In the genomic region with DNA sequence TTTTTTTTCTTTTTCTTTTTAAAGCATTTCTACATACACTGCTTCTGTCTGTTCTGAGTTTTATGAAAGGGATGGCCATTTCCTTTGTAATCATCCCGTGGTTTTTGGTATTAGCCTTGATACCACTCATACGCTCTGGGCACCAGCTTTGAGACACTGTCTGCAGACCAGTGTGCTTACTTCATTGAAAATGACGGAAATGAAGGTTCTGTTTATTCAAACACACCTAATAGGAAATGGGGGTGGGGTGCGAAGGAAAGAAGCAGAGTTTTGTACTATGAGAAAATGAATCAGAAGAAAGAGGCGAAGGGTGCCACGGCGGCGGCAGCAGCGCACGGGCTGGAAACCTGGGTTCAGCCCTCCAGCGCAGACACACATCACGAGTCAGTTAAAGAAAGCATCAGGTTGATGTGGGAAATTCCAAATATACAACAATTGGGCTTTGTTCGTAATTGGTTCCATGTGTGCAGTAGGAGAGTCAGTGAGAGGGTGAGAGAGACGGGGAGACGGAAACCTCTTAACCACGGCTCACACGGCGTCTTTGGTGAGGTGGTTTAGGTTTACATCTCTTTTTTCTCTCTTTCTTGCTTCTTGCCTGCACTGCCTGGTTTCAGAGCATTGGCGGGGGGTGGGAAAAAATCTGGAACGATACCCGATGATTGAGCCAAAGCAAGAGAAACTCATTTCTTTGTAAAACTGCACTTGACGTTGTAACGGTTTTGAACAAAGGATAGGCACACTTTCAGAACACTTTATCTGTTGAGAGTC, we compare ENCODE assay signal across 8 cellular contexts.
A peak's percentile ranks its signal among the peaks of the same experiment; 100 is the strongest.
DNase-seq lines count a peak whose midpoint lies in the region; TF ChIP-seq lines count a peak whose summit lies in the region.

No MANE protein-coding gene starts in this region.

- H3K27ac ChIP-seq in spleen (peak overlapping the region in 7 of 8 donors; percentile 5 to 84 (median 61)), RWPE1 (no peak overlapping the region)

- CTCF ChIA-PET in RWPE1 (lab: Yijun Ruan, JAX), result interaction anchor here (0.6 kb wide), 2 partner anchors 239 to 962 kb away, joined by 3 to 6 read pairs; no protein-coding TSS in a partner anchor

- H3K9me3 ChIP-seq in spleen, result no peaks in the 10 kb centered on the region

- DNase-seq in GM04504 (ENCODE audit: low read depth) (peak; percentile 43), HT1080 (ENCODE audit: low read depth) (peak; percentile 91), fibroblast of peridontal ligament (ENCODE audit: extremely low read depth) (peak; percentile 90), spleen (no peak), NCI-H2196 (lab: John Stamatoyannopoulos, UW; ENCODE audit: unreplicated experiment) (no peak), RWPE1 (ENCODE audit: low spot score) (no peak), cerebellar cortex (ENCODE audit: low spot score) (no peak)
- peak; percentile 73 for DNase-seq in activated CD8-positive, alpha-beta memory T cell treated with anti-CD3 and anti-CD28 coated beads, Interleukin-2, amount 50 U/mL, for 48 hours

- H3K27me3 ChIP-seq in spleen (replicated peaks in 1 of 7), result peaks cover 0 to 29% (median 16%) of the 10 kb centered on the region in 7 donors

- peak overlapping the region in 6 of 8 donors; percentile 14 to 63 (median 22) for H3K4me3 ChIP-seq in spleen

- H3K4me1 ChIP-seq in spleen, result peaks cover 5 to 36% (median 23%) of the 10 kb centered on the region in 6 donors

- H3K36me3 ChIP-seq in spleen, result no peaks in the 10 kb centered on the region

- TF ChIP-seq CTCF in spleen (IDR thresholded peaks at IDR 0.05 in 8 of 11, conservative IDR thresholded peaks at IDR 0.05 in 3 of 11) (no peak), RWPE1 (conservative IDR thresholded peaks at IDR 0.05; ENCODE audit: low read depth) (no peak)

- intact Hi-C loops in spleen (cut with DNase I; ENCODE audit: low total_unique reads), result no loop called here

- WGBS in spleen, 5 donors, result 21 to 36% (median 30%) methylated on average over 23 of the region's 23 CpGs

- no peak for TF ChIP-seq POLR2A in spleen (IDR thresholded peaks at IDR 0.05)

- POLR2A ChIA-PET in RWPE1 (lab: Yijun Ruan, JAX; ENCODE audit: low non-redundant PET), result no interaction called here

Comparison
In these comparisons a context has a peak if more than half of its experiments do, and no peak if none do; other contexts are left out.
1. DNase-seq: peak in GM04504 (single experiment), HT1080 (single experiment), activated CD8-positive, alpha-beta memory T cell treated with anti-CD3 and anti-CD28 coated beads, Interleukin-2, amount 50 U/mL, for 48 hours (single experiment) and fibroblast of peridontal ligament (single experiment); none in spleen (single experiment), NCI-H2196 (single experiment), RWPE1 (single experiment) and cerebellar cortex (single experiment).